ENCODE assay signal across 9 cellular contexts in the genomic region with DNA sequence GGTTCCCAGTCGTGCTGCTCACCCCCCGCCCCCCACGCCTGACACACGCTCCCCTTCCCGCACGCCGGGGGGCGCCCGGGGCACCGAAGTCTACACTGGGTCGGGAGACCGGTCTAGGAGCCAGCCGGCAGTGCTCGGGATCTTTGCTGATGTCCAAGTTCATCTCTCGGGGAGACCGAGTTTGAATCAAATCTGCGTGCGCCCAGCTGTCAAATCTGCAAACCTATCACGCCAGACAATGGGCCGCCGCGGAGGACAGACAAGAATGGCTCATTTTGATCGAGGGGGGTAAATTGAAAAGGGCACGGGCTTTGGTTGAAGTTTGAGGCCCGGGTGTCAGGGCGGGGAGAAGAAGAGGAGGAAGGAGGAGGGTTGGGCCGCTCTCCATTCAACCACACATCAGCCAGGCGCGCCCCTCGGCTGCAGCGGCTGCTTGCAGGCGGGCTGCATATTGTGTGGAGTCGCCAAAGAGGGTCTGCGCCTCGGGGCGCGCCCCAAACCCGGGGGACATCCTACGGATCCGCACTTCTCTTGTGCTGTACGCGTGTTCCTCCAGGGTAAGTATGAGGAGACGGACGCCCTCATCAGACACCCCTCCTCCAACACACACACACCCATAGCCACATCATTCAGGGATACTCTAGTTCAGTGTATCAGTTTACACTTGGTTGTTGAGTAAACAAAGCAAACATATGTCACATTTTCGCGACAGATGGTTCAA. TPM values are rescaled to one million over a fixed set of nuclear protein-coding genes. Genes with fewer than 3 reads are reported as not detected.
DNase-seq lines count a peak whose midpoint lies in the region; ATAC-seq and TF ChIP-seq lines count a peak whose summit lies in the region.
"Had no signal": no experiment of that assay in that cellular context is flagged by ENCODE, and none has a peak within 500 bp of the region (broad histone marks: within the 10 kb centered on the region; RNA-seq: fewer than 3 reads in every experiment).

No MANE protein-coding gene starts in this region.

- in situ Hi-C loops in gastrocnemius medialis (cut with MboI; ENCODE audit: low sequenced_read_pairs in 4 of 4) = no loop called here

- ATAC-seq in left cardiac atrium (peak; percentile 9 to 25), gastrocnemius medialis (no peak), GM19324 (IDR thresholded peaks at IDR 0.05; ENCODE audit: low FRiP score, unreplicated experiment) (no peak)

- H3K4me1 ChIP-seq in ES-I3 (ENCODE audit: insufficient read depth, low read length) (no peaks in the 10 kb centered on the region), gastrocnemius medialis (peaks cover 20 to 21% of the 10 kb centered on the region in 2 donors)

- intact Hi-C loops in left cardiac atrium (cut with DNase I) (loop anchor here in 1 of 2 donors (10.0 kb wide), 1 partner anchor 450 kb away; no protein-coding TSS in a partner anchor), gastrocnemius medialis (cut with DNase I; ENCODE audit: low total_unique reads) (no loop called here)

- H3K4me3 ChIP-seq in gastrocnemius medialis = peak overlapping the region; percentile 56 to 66 (median 59)

- TF ChIP-seq CTCF in gastrocnemius medialis (IDR thresholded peaks at IDR 0.05 in 4 of 5, conservative IDR thresholded peaks at IDR 0.05 in 1 of 5) = no peak

- H3K9ac ChIP-seq in ES-I3 (ENCODE audit: low read depth, low read length) = peak overlapping the region; percentile 78; the same call in 1 of the 2 replicates

- peaks cover 22 to 56% (median 56%) of the 10 kb centered on the region in 3 donors for H3K27me3 ChIP-seq in gastrocnemius medialis

- H3K36me3 ChIP-seq in ES-I3 (ENCODE audit: insufficient read depth, low read length) (no peaks in the 10 kb centered on the region), gastrocnemius medialis (no peaks in the 10 kb centered on the region)

- DNase-seq in NCI-H69 (lab: John Stamatoyannopoulos, UW) (peak; percentile 86), left cardiac atrium (peak; percentile 29), gastrocnemius medialis (no peak), cerebellar cortex (ENCODE audit: low spot score) (no peak)
- no peak for DNase-seq in stimulated activated CD4-positive, alpha-beta T cell treated with anti-CD3 and anti-CD28 coated beads, Interleukin-4, amount 100 ng/mL, for 1 hour
- no peak for DNase-seq in activated T-cell treated with anti-CD3 and anti-CD28 coated beads, Interleukin-2, amount 50 U/mL, for 48 hours
- DNase-seq: activated B cell treated with CpG ODN at 0.5 μM for 24 hours had no signal

- no peak overlapping the region for H3K27ac ChIP-seq in gastrocnemius medialis

- no peak for TF ChIP-seq POLR2A in gastrocnemius medialis (IDR thresholded peaks at IDR 0.05)

- H3K9me3 ChIP-seq in ES-I3 (ENCODE audit: control insufficient read depth, insufficient read depth, low read length) (no peaks in the 10 kb centered on the region; the same call in 1 of the 2 replicates), gastrocnemius medialis (no peaks in the 10 kb centered on the region)

RNA-seq across cellular contexts. Expression of gene GFRA1, which starts 1.3 kb away (rescaled TPM):
- total RNA-seq in left cardiac atrium = 10 to 100 TPM in 1 of 2 donors, 1 to 10 TPM in 1; 4.9 to 12.1 TPM
- total RNA-seq in gastrocnemius medialis = 10 to 100 TPM; 21.2 to 34.2 (median 25.2) TPM
- total RNA-seq: activated B cell treated with CpG ODN at 0.5 μM for 24 hours had no signal

RNA-seq across cellular contexts. Expression of gene CCDC172, which starts 49.9 kb away (rescaled TPM):
- total RNA-seq in left cardiac atrium = not detected
- not detected for total RNA-seq in gastrocnemius medialis
- total RNA-seq: activated B cell treated with CpG ODN at 0.5 μM for 24 hours had no signal

Comparison
In these comparisons a context has a peak if more than half of its experiments do, and no peak if none do; other contexts are left out.
1. DNase-seq: peak in NCI-H69 (single experiment) and left cardiac atrium (single experiment); none in gastrocnemius medialis (0 of 2), stimulated activated CD4-positive, alpha-beta T cell treated with anti-CD3 and anti-CD28 coated beads, Interleukin-4, amount 100 ng/mL, for 1 hour (single experiment), cerebellar cortex (single experiment) and activated T-cell treated with anti-CD3 and anti-CD28 coated beads, Interleukin-2, amount 50 U/mL, for 48 hours (0 of 2).
2. ATAC-seq: peak in left cardiac atrium (2 of 2); none in gastrocnemius medialis (0 of 2) and GM19324 (single experiment).